8 cellular contexts compared by ENCODE assay signal in genomic region chr1:155208656-155209372, GRCh38. TPM values are rescaled to one million over a fixed set of nuclear protein-coding genes. Genes with fewer than 3 reads are reported as not detected.
DNase-seq lines count a peak whose midpoint lies in the region; ATAC-seq and TF ChIP-seq lines count a peak whose summit lies in the region.

A gene with protein sequence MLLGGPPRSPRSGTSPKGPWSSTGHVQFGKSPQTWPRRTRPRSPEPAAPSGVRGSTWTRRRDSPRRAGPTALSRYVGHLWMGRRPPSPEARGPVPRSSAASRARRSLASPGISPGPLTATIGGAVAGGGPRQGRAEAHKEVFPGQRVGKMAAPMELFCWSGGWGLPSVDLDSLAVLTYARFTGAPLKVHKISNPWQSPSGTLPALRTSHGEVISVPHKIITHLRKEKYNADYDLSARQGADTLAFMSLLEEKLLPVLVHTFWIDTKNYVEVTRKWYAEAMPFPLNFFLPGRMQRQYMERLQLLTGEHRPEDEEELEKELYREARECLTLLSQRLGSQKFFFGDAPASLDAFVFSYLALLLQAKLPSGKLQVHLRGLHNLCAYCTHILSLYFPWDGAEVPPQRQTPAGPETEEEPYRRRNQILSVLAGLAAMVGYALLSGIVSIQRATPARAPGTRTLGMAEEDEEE (plus strand): TSS chr1:155208695. CDS start chr1:155208805, 110 bp downstream.

- H3K36me3 ChIP-seq in DND-41 (ENCODE audit: insufficient read depth, low read length), result peaks cover 10% of the 10 kb centered on the region
- peaks cover 0 to 29% of the 10 kb centered on the region in 2 donors for H3K36me3 ChIP-seq in gastroesophageal sphincter

- no peaks in the 10 kb centered on the region for H4K20me1 ChIP-seq in DND-41 (ENCODE audit: insufficient read depth, low read length)

- peak within 1 kb of the TSS; percentile 81 for H3K27ac ChIP-seq in DND-41 (ENCODE audit: low read length)
- peak within 1 kb of the TSS; percentile 92 to 100 (median 98) for H3K27ac ChIP-seq in gastroesophageal sphincter

- DNase-seq in DND-41, result peak; percentile 91
- peak; percentile 90 for DNase-seq in M059J (ENCODE audit: low read depth)
- peak; percentile 90 for DNase-seq in SK-N-DZ (ENCODE audit: low spot score)
- DNase-seq in activated naive CD4-positive, alpha-beta T cell treated with Interleukin-2 at 50 U/mL for 16 hours, result peak; percentile 91
- peak in 55 of 56 donors; percentile 44 to 92 (median 77) for DNase-seq in nucleus accumbens (lab: John Stamatoyannopoulos, UW)
- DNase-seq in superior temporal gyrus (ENCODE audit: extremely low spot score), result peak; percentile 82

- H3K4me2 ChIP-seq in DND-41 (ENCODE audit: insufficient read depth, low read length), result peak within 1 kb of the TSS; percentile 86

- peak within 1 kb of the TSS; percentile 75 for H3K9ac ChIP-seq in DND-41 (ENCODE audit: low read depth, low read length)

- peak within 1 kb of the TSS; percentile 92 for H2AFZ ChIP-seq in DND-41 (ENCODE audit: low read depth, low read length)

- H3K27me3 ChIP-seq in DND-41 (ENCODE audit: insufficient read depth, low read length, poor library complexity) (no peaks in the 10 kb centered on the region), gastroesophageal sphincter (no peaks in the 10 kb centered on the region)

- no CpG with 5 or more reads among the region's 60 CpGs for WGBS in gastroesophageal sphincter (ENCODE audit: low coverage in 1 of 2), 2 donors

- H3K4me3 ChIP-seq in DND-41 (ENCODE audit: low read depth in 1 of 2, low read length in 2 of 2) (peak within 1 kb of the TSS; percentile 77 to 88), gastroesophageal sphincter (peak within 1 kb of the TSS; percentile 83 to 96)

- no peak for TF ChIP-seq EP300 in gastroesophageal sphincter (IDR thresholded peaks at IDR 0.05)

- peak; percentile 68 to 81 for TF ChIP-seq POLR2A in gastroesophageal sphincter (IDR thresholded peaks at IDR 0.05)

- TF ChIP-seq CTCF in DND-41 (IDR thresholded peaks at IDR 0.05; ENCODE audit: borderline replicate concordance, extremely low read depth, low read length, poor library complexity, severe bottlenecking), result peak; percentile 0
- peak in 1 of 4 experiments; percentile 4 for TF ChIP-seq CTCF in gastroesophageal sphincter (IDR thresholded peaks at IDR 0.05)

- H3K9me3 ChIP-seq in DND-41 (ENCODE audit: insufficient read depth, low read length, severe bottlenecking) (no peaks in the 10 kb centered on the region), gastroesophageal sphincter (no peaks in the 10 kb centered on the region)

- peak; percentile 91 for ATAC-seq in DND-41 (ENCODE audit: insufficient read depth, low read depth)
- peak; percentile 57 for ATAC-seq in GM21825 (IDR thresholded peaks at IDR 0.05; ENCODE audit: unreplicated experiment)
- ATAC-seq in gastroesophageal sphincter, result peak; percentile 90

- H3K4me1 ChIP-seq in DND-41 (ENCODE audit: insufficient read depth, low read length), result peaks cover 33% of the 10 kb centered on the region
- H3K4me1 ChIP-seq in gastroesophageal sphincter, result peaks cover 0 to 60% (median 25%) of the 10 kb centered on the region in 3 donors

- H3K79me2 ChIP-seq in DND-41 (ENCODE audit: insufficient read depth, low read length), result peaks cover 17% of the 10 kb centered on the region

RNA-seq across cellular contexts. Expression of the gene that starts here (rescaled TPM):
- 92.8 and 95.2 TPM in 2 replicates for total RNA-seq in M059J (2014; rRNA removed; shearing (Covaris generic))
- 83.7 and 106 TPM in 2 replicates for polyA plus RNA-seq in SK-N-DZ (2014; cell fraction: cytosol; rRNA removed)
- polyA plus RNA-seq in SK-N-DZ (2014; cell fraction: nucleus; rRNA removed), result 77.1 and 99.5 TPM in 2 replicates
- 10 to 100 TPM; 28.3 to 36.0 (median 32.6) TPM for total RNA-seq in gastroesophageal sphincter

Comparison
In these comparisons a context has a peak if more than half of its experiments do, and no peak if none do; other contexts are left out.
1. Peak in every context shown above with its lines: DNase-seq, ATAC-seq, H3K4me3 ChIP-seq and H3K27ac ChIP-seq.